In genomic region chr19:48560095-48560530, GRCh38 we compare ENCODE assay signal across 1 cellular context.
TF ChIP-seq lines count a peak whose summit lies in the region.

No MANE protein-coding gene starts in this region.

TF ChIP-seq in GM12878, 131 proteins besides CTCF, POLR2A, EP300 and RAD21:
- TF ChIP-seq SPI1 (IDR thresholded peaks at IDR 0.05; ENCODE audit: borderline replicate concordance, insufficient read depth, low read depth, low read length) (no peak), FOXK2 (IDR thresholded peaks at IDR 0.05) (no peak), BMI1 (IDR thresholded peaks at IDR 0.05; ENCODE audit: borderline replicate concordance) (no peak), SKIL (IDR thresholded peaks at IDR 0.05; ENCODE audit: low read depth, poor library complexity, severe bottlenecking) (no peak), TAF1 (IDR thresholded peaks at IDR 0.05; ENCODE audit: borderline replicate concordance, low read depth, low read length) (no peak), ZNF207 (IDR thresholded peaks at IDR 0.05; ENCODE audit: borderline replicate concordance) (no peak), CEBPB (IDR thresholded peaks at IDR 0.05; ENCODE audit: borderline replicate concordance in 1 of 2, low read depth in 2 of 2, low read length in 2 of 2) (no peak), EED (IDR thresholded peaks at IDR 0.05; ENCODE audit: low read depth) (no peak), ASH2L (IDR thresholded peaks at IDR 0.05; ENCODE audit: borderline replicate concordance, low read depth) (no peak), USF2 (IDR thresholded peaks at IDR 0.05; ENCODE audit: borderline replicate concordance, low read depth, low read length) (no peak), REST (IDR thresholded peaks at IDR 0.05; ENCODE audit: low read depth, low read length) (no peak), TCF12 (IDR thresholded peaks at IDR 0.05; ENCODE audit: low read depth, low read length) (no peak), TBL1XR1 (IDR thresholded peaks at IDR 0.05; ENCODE audit: low read depth, low read length) (no peak), STAT3 (IDR thresholded peaks at IDR 0.05; ENCODE audit: low read depth, low read length) (no peak), PKNOX1 (IDR thresholded peaks at IDR 0.05) (no peak), RELB (IDR thresholded peaks at IDR 0.05; ENCODE audit: low read depth) (no peak), PML (IDR thresholded peaks at IDR 0.05; ENCODE audit: low read length) (no peak), ZBED1 (IDR thresholded peaks at IDR 0.05; ENCODE audit: borderline replicate concordance) (no peak)
